In the genomic region with DNA sequence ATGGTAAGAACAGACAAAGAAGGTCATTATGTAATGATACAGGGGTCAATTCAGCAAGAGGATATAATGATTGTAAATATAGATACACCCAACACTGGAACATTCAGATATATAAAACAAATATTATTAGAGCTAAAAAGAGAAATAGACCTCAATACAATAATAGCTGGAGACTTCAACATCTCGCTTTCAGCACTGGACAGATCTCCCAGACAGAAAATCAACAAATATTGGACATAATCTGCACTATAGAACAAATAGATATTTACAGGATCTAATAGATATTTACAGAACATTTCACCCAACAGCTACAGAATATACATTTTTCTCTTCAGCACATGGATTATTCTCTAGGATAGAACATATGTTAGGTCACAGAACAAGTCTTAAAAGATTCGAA, we compare ENCODE assay signal across 18 cellular contexts.
A peak's percentile ranks its signal among the peaks of the same experiment; 100 is the strongest.
DNase-seq lines count a peak whose midpoint lies in the region; ATAC-seq, FAIRE-seq and TF ChIP-seq lines count a peak whose summit lies in the region.
"Had no signal": no experiment of that assay in that cellular context is flagged by ENCODE, and none has a peak within 500 bp of the region (broad histone marks: within the 10 kb centered on the region; RNA-seq: fewer than 3 reads in every experiment).

No MANE protein-coding gene starts in this region.

- ATAC-seq in SK-N-SH treated with all-trans-retinoic acid at 6 μM for 48 hours = no peak
- ATAC-seq in HCT116 = no peak
- ATAC-seq in GM18873 (IDR thresholded peaks at IDR 0.05; ENCODE audit: low FRiP score, unreplicated experiment) = no peak

- FAIRE-seq in GM19239 (lab: Jason Lieb, UNC) = no peak
- FAIRE-seq: GM12891 had no signal

- no peak overlapping the region for H3K9ac ChIP-seq in SK-N-SH
- no peak overlapping the region for H3K9ac ChIP-seq in HCT116 (ENCODE audit: low read length)
- H3K9ac ChIP-seq: BLaER1 had no signal

- no peaks in the 10 kb centered on the region for H3F3A ChIP-seq in SK-N-SH (replicated peaks; ENCODE audit: insufficient read depth)

- H3K9me3 ChIP-seq in SK-N-SH (no peaks in the 10 kb centered on the region), HCT116 (ENCODE audit: control insufficient read depth in 1 of 2, insufficient read depth in 1 of 2, low read depth in 1 of 2, low read length in 2 of 2) (no peaks in the 10 kb centered on the region), ascending aorta (no peaks in the 10 kb centered on the region)
- H3K9me3 ChIP-seq: BLaER1, HAP-1 had no signal

- TF ChIP-seq EP300 in SK-N-SH (IDR thresholded peaks at IDR 0.05; ENCODE audit: borderline replicate concordance in 1 of 2, low read depth in 1 of 2, low read length in 1 of 2) = no peak

- TF ChIP-seq RAD21 in SK-N-SH (IDR thresholded peaks at IDR 0.05; ENCODE audit: low read length) (no peak), HCT116 (IDR thresholded peaks at IDR 0.05; ENCODE audit: low read depth) (no peak)

- TF ChIP-seq CTCF in SK-N-SH (IDR thresholded peaks at IDR 0.05) (no peak), HCT116 (IDR thresholded peaks at IDR 0.05 in 2 of 3, conservative IDR thresholded peaks at IDR 0.05 in 1 of 3; ENCODE audit: borderline replicate concordance in 1 of 3, insufficient read depth in 1 of 3, low read depth in 2 of 3, low read length in 2 of 3) (no peak), fibroblast of pulmonary artery (IDR thresholded peaks at IDR 0.05; ENCODE audit: low read length, missing control alignments) (no peak), ascending aorta (IDR thresholded peaks at IDR 0.05) (no peak)

- no TSS peak for BruUV-seq in HCT116 (replicated peaks; lab: Mats Ljungman, UMichigan)

- no peak overlapping the region for H3K4me3 ChIP-seq in SK-N-SH (ENCODE audit: low read depth in 2 of 2, low read length in 1 of 2)
- H3K4me3 ChIP-seq in HCT116 (replicated peaks in 1 of 2; ENCODE audit: low read depth in 1 of 2, low read length in 2 of 2) = no peak overlapping the region
- H3K4me3 ChIP-seq in fibroblast of pulmonary artery (replicated peaks; ENCODE audit: low read depth, low read length) = no peak overlapping the region
- H3K4me3 ChIP-seq in ascending aorta = no peak overlapping the region
- H3K4me3 ChIP-seq: BLaER1, HAP-1 had no signal

- POLR2A ChIA-PET in SK-N-SH (lab: Yijun Ruan, JAX) = no interaction called here
- POLR2A ChIA-PET in HCT116 (lab: Charles Lee) = no interaction called here

- no peaks in the 10 kb centered on the region for H3K79me2 ChIP-seq in SK-N-SH (ENCODE audit: insufficient read depth)
- H3K79me2 ChIP-seq in HCT116 (ENCODE audit: insufficient read depth, low read length) = no peaks in the 10 kb centered on the region

- no peaks in the 10 kb centered on the region; the same call in 1 of the 2 replicates for H3K27me3 ChIP-seq in SK-N-SH (ENCODE audit: insufficient read depth)
- H3K27me3 ChIP-seq in HCT116 (ENCODE audit: insufficient read depth, low read length) = no peaks in the 10 kb centered on the region
- no peaks in the 10 kb centered on the region for H3K27me3 ChIP-seq in ascending aorta
- H3K27me3 ChIP-seq: BLaER1 had no signal

- 65% methylated on average over 2 of the region's 2 CpGs for WGBS in SK-N-SH (ENCODE audit: low lambda C conversion rate)

- H3K4me2 ChIP-seq in SK-N-SH (no peak overlapping the region), HCT116 (ENCODE audit: low read length) (no peak overlapping the region)
- H3K4me2 ChIP-seq: BLaER1 had no signal

- DNase-seq in SK-N-SH = no peak
- no peak for DNase-seq in HCT116 (ENCODE audit: low read depth, low spot score)
- peak; percentile 11 for DNase-seq in fibroblast of pulmonary artery (ENCODE audit: low read depth)
- no peak for DNase-seq in GM19239 (ENCODE audit: insufficient read length, low spot score)
- no peak for DNase-seq in ascending aorta (ENCODE audit: low spot score in 2 of 2)
- DNase-seq: CD4-positive, alpha-beta memory T cell; DMS153; DMS79; IMR-90; Karpas-422; KBM-7 had no signal

- H4K20me1 ChIP-seq in SK-N-SH (ENCODE audit: insufficient read depth) (no peaks in the 10 kb centered on the region), HCT116 (ENCODE audit: insufficient read depth) (no peaks in the 10 kb centered on the region)
- H4K20me1 ChIP-seq: BLaER1 had no signal

- H3K9me2 ChIP-seq in SK-N-SH (no peaks in the 10 kb centered on the region), HCT116 (ENCODE audit: insufficient read depth) (no peaks in the 10 kb centered on the region)

- no peak for TF ChIP-seq POLR2A in HCT116 (IDR thresholded peaks at IDR 0.05; ENCODE audit: borderline replicate concordance, extremely low read depth, insufficient read depth, insufficient read length)

- intact Hi-C loops in HCT116 (cut with micrococcal nuclease) (no loop called here), ascending aorta (cut with DNase I) (no loop called here)

- RAD21 ChIA-PET in HCT116 (lab: Charles Lee; ENCODE audit: low non-redundant PET in 1 of 2, low total read pairs in 2 of 2, uncharacterized antibody in 2 of 2, unreplicated experiment in 2 of 2) = no interaction called here

- H3K36me3 ChIP-seq in SK-N-SH (replicated peaks in 1 of 2; ENCODE audit: control insufficient read depth in 1 of 2, insufficient read depth in 2 of 2, low read length in 1 of 2) (no peaks in the 10 kb centered on the region), HCT116 (ENCODE audit: control insufficient read depth in 1 of 2, insufficient read depth in 2 of 2, low read length in 2 of 2) (no peaks in the 10 kb centered on the region), ascending aorta (no peaks in the 10 kb centered on the region)
- H3K36me3 ChIP-seq: BLaER1, HAP-1 had no signal

- H3K27ac ChIP-seq in SK-N-SH (ENCODE audit: low read depth in 2 of 2, low read length in 1 of 2) = no peak overlapping the region
- no peak overlapping the region for H3K27ac ChIP-seq in HCT116 (ENCODE audit: low read depth, low read length)
- no peak overlapping the region for H3K27ac ChIP-seq in ascending aorta
- H3K27ac ChIP-seq: 22Rv1, BLaER1 had no signal

- CTCF ChIA-PET in SK-N-SH (lab: Yijun Ruan, JAX) = interaction anchor here (1.7 kb wide), 1 partner anchor 41 kb away, joined by 3 read pairs; no protein-coding TSS in a partner anchor
- CTCF ChIA-PET in HCT116 (lab: Charles Lee) = no interaction called here

- H2AFZ ChIP-seq in SK-N-SH (ENCODE audit: low read depth) (no peak overlapping the region), HCT116 (ENCODE audit: low read depth, low read length, poor library complexity, severe bottlenecking) (no peak overlapping the region)

- H3K4me1 ChIP-seq in SK-N-SH (ENCODE audit: control insufficient read depth in 1 of 2, insufficient read depth in 2 of 2, low read depth in 1 of 2, low read length in 1 of 2) (no peaks in the 10 kb centered on the region), HCT116 (ENCODE audit: control insufficient read depth in 1 of 2, insufficient read depth in 2 of 2, low read length in 2 of 2) (no peaks in the 10 kb centered on the region), ascending aorta (no peaks in the 10 kb centered on the region)
- H3K4me1 ChIP-seq: BLaER1, HAP-1 had no signal

TF ChIP-seq in SK-N-SH treated with all-trans-retinoic acid at 6 μM for 48 hours, 23 proteins besides CTCF, POLR2A, EP300 and RAD21:
- TF ChIP-seq ZC3H10 (CRISPR knock-in tag; IDR thresholded peaks at IDR 0.05) = no peak

TF ChIP-seq in HCT116, 20 proteins besides CTCF, POLR2A, EP300 and RAD21 (continues in another document):
- TF ChIP-seq TCF7L2 (IDR thresholded peaks at IDR 0.05; ENCODE audit: borderline replicate concordance, extremely low read depth, insufficient read depth, insufficient read length) = no peak

TF ChIP-seq in PFSK-1, 5 proteins besides CTCF, POLR2A, EP300 and RAD21:
- TF ChIP-seq TAF1 (IDR thresholded peaks at IDR 0.05; ENCODE audit: borderline replicate concordance, insufficient read depth, low read length) (no peak), FOXP2 (optimal IDR thresholded peaks at IDR 0.05; ENCODE audit: borderline replicate concordance, extremely low read depth, extremely low read length, insufficient read depth) (no peak), POLR2AphosphoS5 (IDR thresholded peaks at IDR 0.05; ENCODE audit: low read depth, low read length) (no peak), SIN3A (IDR thresholded peaks at IDR 0.05; ENCODE audit: borderline replicate concordance, insufficient read depth, low read length) (no peak)
- TF ChIP-seq, protein P1, sequence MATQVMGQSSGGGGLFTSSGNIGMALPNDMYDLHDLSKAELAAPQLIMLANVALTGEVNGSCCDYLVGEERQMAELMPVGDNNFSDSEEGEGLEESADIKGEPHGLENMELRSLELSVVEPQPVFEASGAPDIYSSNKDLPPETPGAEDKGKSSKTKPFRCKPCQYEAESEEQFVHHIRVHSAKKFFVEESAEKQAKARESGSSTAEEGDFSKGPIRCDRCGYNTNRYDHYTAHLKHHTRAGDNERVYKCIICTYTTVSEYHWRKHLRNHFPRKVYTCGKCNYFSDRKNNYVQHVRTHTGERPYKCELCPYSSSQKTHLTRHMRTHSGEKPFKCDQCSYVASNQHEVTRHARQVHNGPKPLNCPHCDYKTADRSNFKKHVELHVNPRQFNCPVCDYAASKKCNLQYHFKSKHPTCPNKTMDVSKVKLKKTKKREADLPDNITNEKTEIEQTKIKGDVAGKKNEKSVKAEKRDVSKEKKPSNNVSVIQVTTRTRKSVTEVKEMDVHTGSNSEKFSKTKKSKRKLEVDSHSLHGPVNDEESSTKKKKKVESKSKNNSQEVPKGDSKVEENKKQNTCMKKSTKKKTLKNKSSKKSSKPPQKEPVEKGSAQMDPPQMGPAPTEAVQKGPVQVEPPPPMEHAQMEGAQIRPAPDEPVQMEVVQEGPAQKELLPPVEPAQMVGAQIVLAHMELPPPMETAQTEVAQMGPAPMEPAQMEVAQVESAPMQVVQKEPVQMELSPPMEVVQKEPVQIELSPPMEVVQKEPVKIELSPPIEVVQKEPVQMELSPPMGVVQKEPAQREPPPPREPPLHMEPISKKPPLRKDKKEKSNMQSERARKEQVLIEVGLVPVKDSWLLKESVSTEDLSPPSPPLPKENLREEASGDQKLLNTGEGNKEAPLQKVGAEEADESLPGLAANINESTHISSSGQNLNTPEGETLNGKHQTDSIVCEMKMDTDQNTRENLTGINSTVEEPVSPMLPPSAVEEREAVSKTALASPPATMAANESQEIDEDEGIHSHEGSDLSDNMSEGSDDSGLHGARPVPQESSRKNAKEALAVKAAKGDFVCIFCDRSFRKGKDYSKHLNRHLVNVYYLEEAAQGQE (IDR thresholded peaks at IDR 0.05; ENCODE audit: insufficient read depth in 1 of 2, low read depth in 2 of 2, low read length in 2 of 2) = peak; percentile 45 to 76; a peak in 1 of 4 replicates
TF ChIP-seq in PFSK-1: peak in this region for 1.
